23 cellular contexts compared by ENCODE assay signal in the genomic region with DNA sequence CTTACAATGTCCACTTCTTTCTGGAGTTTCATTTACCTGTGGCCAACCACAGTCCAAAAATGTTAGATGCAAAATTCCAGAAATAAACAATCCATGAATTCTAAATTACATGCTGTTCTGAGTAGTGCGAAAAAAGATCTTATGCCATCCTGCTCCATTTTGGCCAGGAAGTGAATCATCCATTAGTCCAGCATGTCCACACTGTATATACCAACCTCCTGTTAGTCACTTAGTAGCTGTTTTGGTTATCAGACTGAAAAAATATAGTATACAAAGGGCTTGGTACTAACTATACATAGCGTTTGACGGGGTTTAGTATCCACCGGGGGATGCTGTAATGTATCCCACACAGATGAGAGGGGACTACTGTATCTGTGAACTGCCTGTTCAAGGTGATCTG.
A peak's percentile ranks its signal among the peaks of the same experiment; 100 is the strongest.
DNase-seq lines count a peak whose midpoint lies in the region; ATAC-seq and TF ChIP-seq lines count a peak whose summit lies in the region.
"Had no signal": no experiment of that assay in that cellular context is flagged by ENCODE, and none has a peak within 500 bp of the region (broad histone marks: within the 10 kb centered on the region; RNA-seq: fewer than 3 reads in every experiment).

No MANE protein-coding gene starts in this region.

- DNase-seq in A172 (ENCODE audit: low spot score) (peak; percentile 31), IMR-90 (peak; percentile 84), adipocyte (ENCODE audit: low read depth) (peak; percentile 24), fibroblast of mammary gland (ENCODE audit: low read depth) (peak; percentile 26), BE2C (no peak), NCI-H1694 (lab: John Stamatoyannopoulos, UW) (no peak), DMS53 treated with DMSO at 0.1 percent for 48 hours (lab: John Stamatoyannopoulos, UW; ENCODE audit: unreplicated experiment) (no peak)
- no peak for DNase-seq in activated CD8-positive, alpha-beta memory T cell treated with anti-CD3 and anti-CD28 coated beads for 24 hours
- DNase-seq: 8988T; activated B cell treated with CpG ODN at 0.5 μM for 24 hours; activated CD4-positive, alpha-beta T cell treated with anti-CD3 and anti-CD28 coated beads, Interleukin-2, amount 50 U/mL, for 48 hours; amygdala; Caco-2; effector CD4-positive, alpha-beta T cell; erythroblast; Karpas-422; natural killer cell; NCI-H1048; NCI-H2029 treated with DMSO at 0.1 percent for 48 hours; ovary; right lobe of liver; upper lobe of left lung had no signal

- WGBS in IMR-90 (ENCODE audit: extremely low coverage in 2 of 2, insufficient read length in 1 of 2), 2 experiments = no CpG with 5 or more reads among the region's 4 CpGs

- peak overlapping the region; percentile 46 for H2BK5ac ChIP-seq in IMR-90 (ENCODE audit: low read depth, low read length, poor library complexity, severe bottlenecking)

- H2AFZ ChIP-seq in IMR-90 (replicated peaks; ENCODE audit: low read length, poor library complexity) = no peak overlapping the region

- dilution Hi-C loops in IMR-90 (cut with HindIII; ENCODE audit: low sequenced_read_pairs, unreplicated experiment) = no loop called here

- H3K18ac ChIP-seq in IMR-90 (ENCODE audit: low read depth, low read length) = no peak overlapping the region; the same call in 1 of the 2 replicates

- H2BK15ac ChIP-seq in IMR-90 (ENCODE audit: low read depth, low read length) = no peak overlapping the region; the same call in 2 of the 3 replicates

- H3K4ac ChIP-seq in IMR-90 (ENCODE audit: low read depth, low read length) = peak overlapping the region; percentile 28; the same call in 1 of the 2 replicates

- no peaks in the 10 kb centered on the region; the same call in 1 of the 2 replicates for H3K9me1 ChIP-seq in IMR-90 (ENCODE audit: insufficient read depth, low read length)

- no peak overlapping the region for H4K91ac ChIP-seq in IMR-90 (ENCODE audit: insufficient read depth, low read depth, low read length)

- no peak overlapping the region for H3K56ac ChIP-seq in IMR-90 (ENCODE audit: extremely low read depth, insufficient read depth, low read length)

- intact Hi-C loops in IMR-90 (cut with micrococcal nuclease) = no loop called here

- peak overlapping the region; percentile 72; the same call in 1 of the 2 replicates for H3K4me2 ChIP-seq in IMR-90 (ENCODE audit: low read depth, low read length)
- H3K4me2 ChIP-seq: BLaER1 had no signal

- no peak overlapping the region for H3K14ac ChIP-seq in IMR-90 (replicated peaks; ENCODE audit: low read depth, low read length)

- peaks cover 6 to 8% of the 10 kb centered on the region in 2 experiments; a peak in 3 of 4 replicates for H3K79me1 ChIP-seq in IMR-90 (ENCODE audit: low read depth in 1 of 2, low read length in 2 of 2)

- POLR2A ChIA-PET in IMR-90 (lab: Charles Lee; ENCODE audit: unreplicated experiment) = interaction anchor here (1.0 kb wide), 1 partner anchor 173 kb away, joined by 3 read pairs; no protein-coding TSS in a partner anchor

- H3K23ac ChIP-seq in IMR-90 (ENCODE audit: low read depth, low read length) = no peak overlapping the region

- no peaks in the 10 kb centered on the region for H3K36me3 ChIP-seq in IMR-90 (ENCODE audit: control insufficient read depth, insufficient read depth, low read length)
- H3K36me3 ChIP-seq in adipocyte (ENCODE audit: control insufficient read depth, insufficient read depth, low read length, severe bottlenecking) = no peaks in the 10 kb centered on the region
- no peaks in the 10 kb centered on the region for H3K36me3 ChIP-seq in BE2C
- H3K36me3 ChIP-seq: BLaER1, ovary, right lobe of liver, upper lobe of left lung had no signal

- no peak overlapping the region for H2AK5ac ChIP-seq in IMR-90 (ENCODE audit: low read depth, low read length)

- H3K4me1 ChIP-seq in IMR-90 (ENCODE audit: control insufficient read depth, insufficient read depth, low read length) (no peaks in the 10 kb centered on the region; the same call in 1 of the 2 replicates), adipocyte (ENCODE audit: control insufficient read depth, insufficient read depth, low read length) (no peaks in the 10 kb centered on the region), BE2C (no peaks in the 10 kb centered on the region)
- H3K4me1 ChIP-seq: BLaER1, right lobe of liver, upper lobe of left lung had no signal

- no peak for TF ChIP-seq RAD21 in IMR-90 (IDR thresholded peaks at IDR 0.05; ENCODE audit: low read length)

- peak overlapping the region in 1 of 2 experiments; percentile 76; a peak in 1 of 4 replicates for H4K8ac ChIP-seq in IMR-90 (ENCODE audit: low read depth in 2 of 2, low read length in 2 of 2)

- no peak overlapping the region; the same call in 1 of the 2 replicates for H4K5ac ChIP-seq in IMR-90 (ENCODE audit: low read depth, low read length)

- BruUV-seq in IMR-90 (replicated peaks; lab: Mats Ljungman, UMichigan) = no TSS peak

- no peak overlapping the region for H2AK9ac ChIP-seq in IMR-90 (replicated peaks; ENCODE audit: low read depth, low read length, poor library complexity)

- TF ChIP-seq CTCF in IMR-90 (conservative IDR thresholded peaks at IDR 0.05; ENCODE audit: low read depth, low read length) = no peak
- TF ChIP-seq CTCF in fibroblast of mammary gland (conservative IDR thresholded peaks at IDR 0.05; ENCODE audit: control insufficient read depth, insufficient read depth, low read depth, low read length) = no peak
- TF ChIP-seq CTCF in BE2C (IDR thresholded peaks at IDR 0.05; ENCODE audit: low read depth, low read length) = no peak

- H3K4me3 ChIP-seq in IMR-90 (ENCODE audit: insufficient read depth, low read depth, low read length) = no peak overlapping the region
- no peak overlapping the region for H3K4me3 ChIP-seq in adipocyte (ENCODE audit: low read length)
- no peak overlapping the region for H3K4me3 ChIP-seq in fibroblast of mammary gland (ENCODE audit: control insufficient read depth, low read depth, low read length)
- no peak overlapping the region for H3K4me3 ChIP-seq in BE2C (ENCODE audit: low read depth, low read length)
- H3K4me3 ChIP-seq: BLaER1, ovary, right lobe of liver, upper lobe of left lung had no signal

- H3K27ac ChIP-seq in IMR-90 (ENCODE audit: insufficient read depth, low read length) = no peak overlapping the region
- H3K27ac ChIP-seq: BLaER1, ovary, right lobe of liver, upper lobe of left lung had no signal

- no peak overlapping the region for H2BK20ac ChIP-seq in IMR-90 (ENCODE audit: low read depth, low read length)

- H3K27me3 ChIP-seq in IMR-90 (ENCODE audit: control insufficient read depth, insufficient read depth, low read length) (no peaks in the 10 kb centered on the region), adipocyte (replicated peaks; ENCODE audit: control insufficient read depth, insufficient read depth, low read length) (no peaks in the 10 kb centered on the region), BE2C (no peaks in the 10 kb centered on the region)
- H3K27me3 ChIP-seq: BLaER1, ovary, right lobe of liver, upper lobe of left lung had no signal

- TF ChIP-seq POLR2A in IMR-90 (IDR thresholded peaks at IDR 0.05; ENCODE audit: low read depth, low read length) = no peak

- in situ Hi-C loops in IMR-90 (cut with MboI; ENCODE audit: low sequenced_read_pairs) = no loop called here

- ATAC-seq in IMR-90 (ENCODE audit: low read depth) = peak; percentile 96
- ATAC-seq: natural killer cell, right lobe of liver had no signal

- H2BK120ac ChIP-seq in IMR-90 (ENCODE audit: low read depth, low read length) = peak overlapping the region; percentile 24; the same call in 1 of the 2 replicates

- no peaks in the 10 kb centered on the region for H4K20me1 ChIP-seq in IMR-90 (ENCODE audit: insufficient read depth, low read length)
- H4K20me1 ChIP-seq: BLaER1 had no signal

- CTCF ChIA-PET in IMR-90 (lab: Yijun Ruan, JAX) = no interaction called here

- no peak overlapping the region for H3K9ac ChIP-seq in IMR-90 (ENCODE audit: low read depth, low read length)
- no peak overlapping the region for H3K9ac ChIP-seq in adipocyte (ENCODE audit: low read length)
- H3K9ac ChIP-seq: BLaER1 had no signal

- no peaks in the 10 kb centered on the region for H3K9me3 ChIP-seq in IMR-90 (ENCODE audit: control insufficient read depth, insufficient read depth, low read length)
- H3K9me3 ChIP-seq in adipocyte (ENCODE audit: control insufficient read depth, low read length) = no peaks in the 10 kb centered on the region
- no peaks in the 10 kb centered on the region for H3K9me3 ChIP-seq in BE2C
- H3K9me3 ChIP-seq: Caco-2, ovary, right lobe of liver, upper lobe of left lung had no signal

TF ChIP-seq in IMR-90, 13 proteins besides CTCF, POLR2A, EP300 and RAD21:
- TF ChIP-seq BHLHE40 (IDR thresholded peaks at IDR 0.05; ENCODE audit: low read depth, low read length) = no peak
- TF ChIP-seq FOS (IDR thresholded peaks at IDR 0.05; ENCODE audit: low read depth, low read length) = peak; percentile 70
- peak; percentile 35; the same call in 1 of the 2 replicates for TF ChIP-seq CEBPB (IDR thresholded peaks at IDR 0.05; ENCODE audit: low read depth, low read length)
- TF ChIP-seq, protein P1, sequence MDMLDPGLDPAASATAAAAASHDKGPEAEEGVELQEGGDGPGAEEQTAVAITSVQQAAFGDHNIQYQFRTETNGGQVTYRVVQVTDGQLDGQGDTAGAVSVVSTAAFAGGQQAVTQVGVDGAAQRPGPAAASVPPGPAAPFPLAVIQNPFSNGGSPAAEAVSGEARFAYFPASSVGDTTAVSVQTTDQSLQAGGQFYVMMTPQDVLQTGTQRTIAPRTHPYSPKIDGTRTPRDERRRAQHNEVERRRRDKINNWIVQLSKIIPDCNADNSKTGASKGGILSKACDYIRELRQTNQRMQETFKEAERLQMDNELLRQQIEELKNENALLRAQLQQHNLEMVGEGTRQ (IDR thresholded peaks at IDR 0.05; ENCODE audit: low read depth, low read length) = no peak
- no peak for TF ChIP-seq MAFK (IDR thresholded peaks at IDR 0.05; ENCODE audit: low read depth, low read length)

Comparison
In these comparisons a context has a peak if more than half of its experiments do, and no peak if none do; other contexts are left out.
1. DNase-seq: peak in A172 (single experiment), IMR-90 (single experiment), adipocyte (single experiment) and fibroblast of mammary gland (single experiment); none in BE2C (single experiment), activated CD8-positive, alpha-beta memory T cell treated with anti-CD3 and anti-CD28 coated beads for 24 hours (single experiment), NCI-H1694 (single experiment) and DMS53 treated with DMSO at 0.1 percent for 48 hours (single experiment).